18 cellular contexts compared by ENCODE assay signal in the genomic region with DNA sequence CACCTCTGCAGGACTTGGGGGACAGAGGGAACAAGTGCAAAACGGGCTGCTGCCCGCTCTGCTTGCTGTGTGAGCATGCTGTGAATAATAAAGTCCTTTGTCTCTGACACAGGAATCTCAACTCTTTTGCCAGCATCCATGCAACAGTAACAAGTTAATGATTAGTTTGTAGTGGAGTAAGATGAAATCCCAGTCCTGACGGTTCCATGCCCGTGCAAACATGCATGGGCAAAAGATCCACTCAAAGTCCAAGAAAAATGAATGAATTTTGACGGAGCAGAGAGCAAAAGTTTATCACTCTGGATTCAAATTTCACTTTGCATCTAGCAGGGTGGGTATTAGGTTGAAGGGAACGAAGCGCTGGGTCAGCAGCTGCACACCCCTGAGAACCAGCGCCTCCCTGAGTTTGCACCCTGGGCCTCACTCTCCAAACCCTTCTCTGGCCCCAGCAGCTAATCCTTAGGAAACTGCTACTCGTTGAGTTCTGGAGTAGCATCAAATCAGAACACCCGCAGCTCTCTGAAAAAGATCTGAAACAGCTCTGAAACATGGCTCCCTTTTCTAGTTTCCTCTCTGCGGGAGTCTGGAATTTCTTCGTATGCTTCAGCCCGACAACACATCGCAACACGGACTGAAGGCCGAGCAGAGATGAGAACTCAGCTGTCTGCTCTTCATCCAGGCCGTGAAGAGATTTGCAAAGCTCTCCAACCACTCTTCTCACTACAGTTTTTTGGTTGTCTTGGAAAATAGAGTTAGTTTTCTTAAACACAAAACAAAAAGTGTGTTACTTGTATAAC.
"Had no signal": no experiment of that assay in that cellular context is flagged by ENCODE, and none has a peak within 500 bp of the region (broad histone marks: within the 10 kb centered on the region; RNA-seq: fewer than 3 reads in every experiment).

No MANE protein-coding gene starts in this region.

- DNase-seq: activated CD4-positive, alpha-beta T cell treated with anti-CD3 and anti-CD28 coated beads for 36 hours; activated CD4-positive, alpha-beta T cell treated with anti-CD3 and anti-CD28 coated beads, Interleukin-2, amount 50 U/mL, for 48 hours; amniotic stem cell; dorsolateral prefrontal cortex; foreskin fibroblast; hippocampal formation; islet precursor cell; left lung; mammary epithelial cell; ovary; stimulated activated CD4-positive, alpha-beta T cell treated with anti-CD3 and anti-CD28 coated beads, Interleukin-12 subunit alpha, Interleukin-12 subunit beta, amount 100 ng/mL, for 4 hours; stimulated activated CD4-positive, alpha-beta T cell treated with anti-CD3 and anti-CD28 coated beads, Interleukin-2, amount 100 ng/mL, for 24 hours; stimulated activated naive CD4-positive, alpha-beta T cell treated with Interleukin-2 at 50 U/mL for 16 hours; T-helper 2 cell; tibial artery; uterus; WERI-Rb-1 had no signal

- H3K36me3 Mint-ChIP-seq: activated naive CD8-positive, alpha-beta T cell had no signal

- H3K9me3 ChIP-seq: left lung, ovary, tibial artery, uterus had no signal

- H3K4me3 Mint-ChIP-seq: activated CD4-positive, alpha-beta T cell treated with anti-CD3 and anti-CD28 coated beads for 36 hours; activated naive CD8-positive, alpha-beta T cell had no signal

- H3K36me3 ChIP-seq: left lung, ovary, tibial artery, uterus, WERI-Rb-1 had no signal

- H3K27ac Mint-ChIP-seq: activated CD4-positive, alpha-beta T cell treated with anti-CD3 and anti-CD28 coated beads for 36 hours; activated naive CD8-positive, alpha-beta T cell had no signal

- H3K27me3 Mint-ChIP-seq: activated CD4-positive, alpha-beta T cell treated with anti-CD3 and anti-CD28 coated beads for 36 hours; activated naive CD8-positive, alpha-beta T cell had no signal

- H3K27ac ChIP-seq: dorsolateral prefrontal cortex, left lung, ovary, tibial artery, uterus, WERI-Rb-1 had no signal

- H3K4me1 ChIP-seq: tibial artery, uterus had no signal

- H3K27me3 ChIP-seq: dorsolateral prefrontal cortex, left lung, ovary, tibial artery, uterus had no signal

- H3K4me3 ChIP-seq: dorsolateral prefrontal cortex, left lung, ovary, tibial artery, uterus had no signal
